13 cellular contexts compared by ENCODE assay signal in genomic region chr19:35958660-35959039, GRCh38. TPM values are rescaled to one million over a fixed set of nuclear protein-coding genes. Genes with fewer than 3 reads are reported as not detected.
A peak's percentile ranks its signal among the peaks of the same experiment; 100 is the strongest.
DNase-seq lines count a peak whose midpoint lies in the region; ATAC-seq, FAIRE-seq and TF ChIP-seq lines count a peak whose summit lies in the region.
"Had no signal": no experiment of that assay in that cellular context is flagged by ENCODE, and none has a peak within 500 bp of the region (broad histone marks: within the 10 kb centered on the region; RNA-seq: fewer than 3 reads in every experiment).

No MANE protein-coding gene starts in this region.

- H3K27ac Mint-ChIP-seq in activated T-cell treated with anti-CD3 and anti-CD28 coated beads, Interleukin-2, amount 50 U/mL, for 72 hours, result no peak overlapping the region
- H3K27ac Mint-ChIP-seq in T-helper 17 cell, result no peak overlapping the region

- no peak for DNase-seq in activated T-cell treated with anti-CD3 and anti-CD28 coated beads, Interleukin-2, amount 50 U/mL, for 72 hours
- DNase-seq in activated T-cell treated with anti-CD3 and anti-CD28 coated beads for 4 hours, result no peak
- DNase-seq in T-helper 17 cell, result no peak
- no peak for DNase-seq in stomach
- DNase-seq in activated gamma-delta T cell (lab: John Stamatoyannopoulos, UW), result no peak
- DNase-seq in pancreas, result no peak
- no peak for DNase-seq in NCI-H748 (lab: John Stamatoyannopoulos, UW; ENCODE audit: unreplicated experiment)
- DNase-seq: Karpas-422, NCI-H1694, SHP77 had no signal

- TF ChIP-seq EP300 in stomach (IDR thresholded peaks at IDR 0.05), result no peak

- H3K27me3 ChIP-seq in stomach (peaks cover 11 to 81% (median 35%) of the 10 kb centered on the region in 3 donors), pancreas (peaks cover 0 to 22% (median 4%) of the 10 kb centered on the region in 4 donors)

- H3K9me3 Mint-ChIP-seq in activated T-cell treated with anti-CD3 and anti-CD28 coated beads, Interleukin-2, amount 50 U/mL, for 72 hours, result peaks cover 0 to 5% of the 10 kb centered on the region in 2 donors

- no peak for FAIRE-seq in pancreas (lab: Jason Lieb, UNC)
- FAIRE-seq: urothelium cell line had no signal

- WGBS in stomach, 5 donors, result 29 to 40% (median 35%) methylated on average over 15 of the region's 15 CpGs
- 27 to 34% methylated on average over 15 of the region's 15 CpGs for WGBS in pancreas, 2 donors

- intact Hi-C loops in stomach (cut with DNase I; ENCODE audit: low total_unique reads), result no loop called here
- intact Hi-C loops in pancreas (cut with DNase I), result no loop called here

- H3K36me3 Mint-ChIP-seq in activated T-cell treated with anti-CD3 and anti-CD28 coated beads, Interleukin-2, amount 50 U/mL, for 72 hours (ENCODE audit: insufficient read depth in 2 of 2), result no peaks in the 10 kb centered on the region
- H3K36me3 Mint-ChIP-seq in T-helper 17 cell (ENCODE audit: low read depth), result peaks cover 2% of the 10 kb centered on the region

- H3K4me1 ChIP-seq in stomach (peaks cover 0 to 13% (median 8%) of the 10 kb centered on the region in 4 donors), pancreas (peaks cover 0 to 7% (median 0%) of the 10 kb centered on the region in 3 donors)

- no peak for TF ChIP-seq POLR2A in stomach (IDR thresholded peaks at IDR 0.05)

- peaks cover 14% of the 10 kb centered on the region for H3K4me1 Mint-ChIP-seq in activated T-cell treated with anti-CD3 and anti-CD28 coated beads, Interleukin-2, amount 50 U/mL, for 72 hours (ENCODE audit: low read depth)
- peaks cover 23% of the 10 kb centered on the region for H3K4me1 Mint-ChIP-seq in T-helper 17 cell

- H3K27ac ChIP-seq in stomach (no peak overlapping the region), pancreas (no peak overlapping the region)
- H3K27ac ChIP-seq: left lung had no signal

- peak overlapping the region; percentile 40; the same call in 1 of the 2 replicates for H3K4me3 ChIP-seq in iPS-18c (ENCODE audit: insufficient read depth, low read depth, low read length)
- H3K4me3 ChIP-seq in stomach, result peak overlapping the region; percentile 9 to 42 (median 24)
- H3K4me3 ChIP-seq in pancreas, result peak overlapping the region in 1 of 4 donors; percentile 26

- TF ChIP-seq CTCF in stomach (IDR thresholded peaks at IDR 0.05), result no peak
- no peak for TF ChIP-seq CTCF in pancreas (IDR thresholded peaks at IDR 0.05)

- no peak for ATAC-seq in activated T-cell treated with anti-CD3 and anti-CD28 coated beads, Interleukin-2, amount 50 U/mL, for 72 hours (replicated peaks in 1 of 2)
- ATAC-seq in T-helper 17 cell (no peak), pancreas (no peak)

- no peaks in the 10 kb centered on the region for H3K9me3 ChIP-seq in T-helper 17 cell (ENCODE audit: control insufficient read depth, low read length, poor library complexity, severe bottlenecking)
- H3K9me3 ChIP-seq in iPS-18c (ENCODE audit: control insufficient read depth, insufficient read depth, low read length), result no peaks in the 10 kb centered on the region
- peaks cover 0 to 7% (median 6%) of the 10 kb centered on the region in 4 donors for H3K9me3 ChIP-seq in stomach
- no peaks in the 10 kb centered on the region for H3K9me3 ChIP-seq in pancreas
- H3K9me3 ChIP-seq: left lung had no signal

- no peaks in the 10 kb centered on the region for H3K27me3 Mint-ChIP-seq in activated T-cell treated with anti-CD3 and anti-CD28 coated beads, Interleukin-2, amount 50 U/mL, for 72 hours (ENCODE audit: low read depth)
- H3K27me3 Mint-ChIP-seq in T-helper 17 cell, result no peaks in the 10 kb centered on the region

- H3K4me3 Mint-ChIP-seq in activated T-cell treated with anti-CD3 and anti-CD28 coated beads, Interleukin-2, amount 50 U/mL, for 72 hours, result peak overlapping the region; percentile 64 to 70
- H3K4me3 Mint-ChIP-seq in T-helper 17 cell, result peak overlapping the region; percentile 83

- H3K36me3 ChIP-seq in stomach (no peaks in the 10 kb centered on the region), pancreas (no peaks in the 10 kb centered on the region)
- H3K36me3 ChIP-seq: left lung had no signal

RNA-seq across cellular contexts. Expression of gene LRFN3, which starts 22.5 kb away (rescaled TPM):
- total RNA-seq in activated T-cell treated with anti-CD3 and anti-CD28 coated beads, Interleukin-2, amount 50 U/mL, for 72 hours, result 1 to 10 TPM; 6.4 to 8.5 TPM
- 1 to 10 TPM; 6.8 to 8.7 TPM for total RNA-seq in T-helper 17 cell
- total RNA-seq in stomach, result 10 to 100 TPM in 2 of 5 donors, 1 to 10 TPM in 2, under 1 TPM in 1; 0.73 to 48.1 (median 4.0) TPM
- 1 to 10 TPM; 2.0 to 6.7 (median 2.6) TPM for polyA plus RNA-seq in stomach
- total RNA-seq in pancreas, result 1 to 10 TPM; 4.9 to 9.8 (median 6.2) TPM
- polyA plus RNA-seq in pancreas, result 1 to 10 TPM; 6.7 to 7.6 TPM

RNA-seq across cellular contexts. Expression of gene SDHAF1, which starts 36.3 kb away (rescaled TPM):
- 10 to 100 TPM; 24.0 to 24.2 TPM for total RNA-seq in activated T-cell treated with anti-CD3 and anti-CD28 coated beads, Interleukin-2, amount 50 U/mL, for 72 hours
- total RNA-seq in T-helper 17 cell (1 to 10 TPM; 6.2 to 6.9 TPM), stomach (10 to 100 TPM in 3 of 5 donors, 1 to 10 TPM in 1, not detected in 1; 8.0 to 38.1 (median 21.1) TPM), pancreas (10 to 100 TPM in 5 of 6 donors, 1 to 10 TPM in 1; 8.7 to 16.6 (median 10.8) TPM)
- polyA plus RNA-seq in stomach (10 to 100 TPM; 19.2 to 31.2 (median 28.3) TPM), pancreas (10 to 100 TPM; 15.8 to 21.0 TPM)

RNA-seq across cellular contexts. Expression of gene SYNE4, which starts 50.0 kb away (rescaled TPM):
- 1 to 10 TPM; 3.3 to 4.8 TPM for total RNA-seq in activated T-cell treated with anti-CD3 and anti-CD28 coated beads, Interleukin-2, amount 50 U/mL, for 72 hours
- total RNA-seq in T-helper 17 cell (1 to 10 TPM; 1.8 to 2.0 TPM), stomach (10 to 100 TPM in 1 of 5 donors, 1 to 10 TPM in 3, not detected in 1; 1.3 to 11.2 (median 5.4) TPM), pancreas (1 to 10 TPM; 2.6 to 5.9 (median 4.3) TPM)
- polyA plus RNA-seq in stomach (1 to 10 TPM; 3.5 to 5.8 (median 4.6) TPM), pancreas (10 to 100 TPM in 1 of 2 donors, 1 to 10 TPM in 1; 7.3 to 14.3 TPM)

RNA-seq across cellular contexts. Expression of gene TYROBP, which starts 50.6 kb away (rescaled TPM):
- total RNA-seq in activated T-cell treated with anti-CD3 and anti-CD28 coated beads, Interleukin-2, amount 50 U/mL, for 72 hours, result 1 to 10 TPM in 1 of 2 donors, not detected in 1; 1.3 TPM
- total RNA-seq in T-helper 17 cell (10 to 100 TPM in 1 of 2 donors, 1 to 10 TPM in 1; 5.9 to 16.7 TPM), stomach (10 to 100 TPM in 2 of 5 donors, 1 to 10 TPM in 1, not detected in 2; 9.4 to 72.3 (median 14.1) TPM), pancreas (10 to 100 TPM in 3 of 6 donors, 1 to 10 TPM in 3; 2.5 to 73.8 (median 11.0) TPM)
- polyA plus RNA-seq in stomach (100 to 1,000 TPM in 1 of 3 donors, 10 to 100 TPM in 2; 38.4 to 106 (median 87.2) TPM), pancreas (10 to 100 TPM; 17.4 to 22.8 TPM)

RNA-seq across cellular contexts. Expression of gene ALKBH6, which starts 55.4 kb away (rescaled TPM):
- total RNA-seq in activated T-cell treated with anti-CD3 and anti-CD28 coated beads, Interleukin-2, amount 50 U/mL, for 72 hours, result 10 to 100 TPM; 46.8 to 55.9 TPM
- total RNA-seq in T-helper 17 cell (10 to 100 TPM; 33.3 to 34.2 TPM), stomach (100 to 1,000 TPM in 2 of 5 donors, 10 to 100 TPM in 1, 1 to 10 TPM in 2; 8.8 to 187 (median 44.2) TPM), pancreas (10 to 100 TPM in 1 of 6 donors, 1 to 10 TPM in 5; 2.6 to 10.9 (median 4.9) TPM)
- polyA plus RNA-seq in stomach (10 to 100 TPM in 2 of 3 donors, 1 to 10 TPM in 1; 9.8 to 25.8 (median 13.7) TPM), pancreas (10 to 100 TPM; 15.4 to 22.8 TPM)
